Comparison of ENCODE assay signal across 1 cellular context in the genomic region with DNA sequence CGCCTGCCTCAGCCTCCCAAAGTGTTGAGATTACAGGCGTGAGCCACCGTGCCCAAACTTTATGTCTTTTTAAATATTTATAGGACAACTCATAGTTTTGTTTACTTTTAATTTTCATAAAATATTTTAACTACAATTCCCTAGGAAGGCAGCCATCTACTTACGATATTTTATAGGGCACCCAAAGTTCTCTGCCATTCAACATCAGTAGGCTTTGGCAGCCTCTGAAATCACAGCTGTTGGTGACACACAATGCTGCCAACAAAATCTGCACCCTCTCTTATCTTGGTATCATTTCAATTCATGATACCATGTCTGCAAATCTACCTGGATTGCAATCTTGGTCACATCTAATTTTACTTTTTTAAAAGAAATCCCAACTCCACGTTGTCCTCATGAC.
TF ChIP-seq lines count a peak whose summit lies in the region.

No MANE protein-coding gene starts in this region.

TF ChIP-seq in GM23338, 12 proteins besides CTCF, POLR2A, EP300 and RAD21 (continued from another document):
- TF ChIP-seq, protein P1, sequence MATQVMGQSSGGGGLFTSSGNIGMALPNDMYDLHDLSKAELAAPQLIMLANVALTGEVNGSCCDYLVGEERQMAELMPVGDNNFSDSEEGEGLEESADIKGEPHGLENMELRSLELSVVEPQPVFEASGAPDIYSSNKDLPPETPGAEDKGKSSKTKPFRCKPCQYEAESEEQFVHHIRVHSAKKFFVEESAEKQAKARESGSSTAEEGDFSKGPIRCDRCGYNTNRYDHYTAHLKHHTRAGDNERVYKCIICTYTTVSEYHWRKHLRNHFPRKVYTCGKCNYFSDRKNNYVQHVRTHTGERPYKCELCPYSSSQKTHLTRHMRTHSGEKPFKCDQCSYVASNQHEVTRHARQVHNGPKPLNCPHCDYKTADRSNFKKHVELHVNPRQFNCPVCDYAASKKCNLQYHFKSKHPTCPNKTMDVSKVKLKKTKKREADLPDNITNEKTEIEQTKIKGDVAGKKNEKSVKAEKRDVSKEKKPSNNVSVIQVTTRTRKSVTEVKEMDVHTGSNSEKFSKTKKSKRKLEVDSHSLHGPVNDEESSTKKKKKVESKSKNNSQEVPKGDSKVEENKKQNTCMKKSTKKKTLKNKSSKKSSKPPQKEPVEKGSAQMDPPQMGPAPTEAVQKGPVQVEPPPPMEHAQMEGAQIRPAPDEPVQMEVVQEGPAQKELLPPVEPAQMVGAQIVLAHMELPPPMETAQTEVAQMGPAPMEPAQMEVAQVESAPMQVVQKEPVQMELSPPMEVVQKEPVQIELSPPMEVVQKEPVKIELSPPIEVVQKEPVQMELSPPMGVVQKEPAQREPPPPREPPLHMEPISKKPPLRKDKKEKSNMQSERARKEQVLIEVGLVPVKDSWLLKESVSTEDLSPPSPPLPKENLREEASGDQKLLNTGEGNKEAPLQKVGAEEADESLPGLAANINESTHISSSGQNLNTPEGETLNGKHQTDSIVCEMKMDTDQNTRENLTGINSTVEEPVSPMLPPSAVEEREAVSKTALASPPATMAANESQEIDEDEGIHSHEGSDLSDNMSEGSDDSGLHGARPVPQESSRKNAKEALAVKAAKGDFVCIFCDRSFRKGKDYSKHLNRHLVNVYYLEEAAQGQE (IDR thresholded peaks at IDR 0.05; ENCODE audit: unreplicated experiment) = no peak
- TF ChIP-seq EZH2 (IDR thresholded peaks at IDR 0.05; ENCODE audit: low read depth, unreplicated experiment) (no peak), ZNF114 (CRISPR knock-in tag; IDR thresholded peaks at IDR 0.05) (no peak), STAT1 (IDR thresholded peaks at IDR 0.05; ENCODE audit: unreplicated experiment) (no peak), NANOG (IDR thresholded peaks at IDR 0.05; ENCODE audit: borderline replicate concordance) (no peak), CREB1 (CRISPR knock-in tag; IDR thresholded peaks at IDR 0.05; ENCODE audit: low read depth) (no peak), EZH2phosphoT487 (IDR thresholded peaks at IDR 0.05; ENCODE audit: unreplicated experiment) (no peak), ZNF331 (CRISPR knock-in tag; IDR thresholded peaks at IDR 0.05; ENCODE audit: low read depth) (no peak), POLR2AphosphoS5 (IDR thresholded peaks at IDR 0.05; ENCODE audit: low read depth) (no peak)
- TF ChIP-seq, protein P2, sequence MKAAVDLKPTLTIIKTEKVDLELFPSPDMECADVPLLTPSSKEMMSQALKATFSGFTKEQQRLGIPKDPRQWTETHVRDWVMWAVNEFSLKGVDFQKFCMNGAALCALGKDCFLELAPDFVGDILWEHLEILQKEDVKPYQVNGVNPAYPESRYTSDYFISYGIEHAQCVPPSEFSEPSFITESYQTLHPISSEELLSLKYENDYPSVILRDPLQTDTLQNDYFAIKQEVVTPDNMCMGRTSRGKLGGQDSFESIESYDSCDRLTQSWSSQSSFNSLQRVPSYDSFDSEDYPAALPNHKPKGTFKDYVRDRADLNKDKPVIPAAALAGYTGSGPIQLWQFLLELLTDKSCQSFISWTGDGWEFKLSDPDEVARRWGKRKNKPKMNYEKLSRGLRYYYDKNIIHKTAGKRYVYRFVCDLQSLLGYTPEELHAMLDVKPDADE (IDR thresholded peaks at IDR 0.05) = no peak
- TF ChIP-seq, protein P3, sequence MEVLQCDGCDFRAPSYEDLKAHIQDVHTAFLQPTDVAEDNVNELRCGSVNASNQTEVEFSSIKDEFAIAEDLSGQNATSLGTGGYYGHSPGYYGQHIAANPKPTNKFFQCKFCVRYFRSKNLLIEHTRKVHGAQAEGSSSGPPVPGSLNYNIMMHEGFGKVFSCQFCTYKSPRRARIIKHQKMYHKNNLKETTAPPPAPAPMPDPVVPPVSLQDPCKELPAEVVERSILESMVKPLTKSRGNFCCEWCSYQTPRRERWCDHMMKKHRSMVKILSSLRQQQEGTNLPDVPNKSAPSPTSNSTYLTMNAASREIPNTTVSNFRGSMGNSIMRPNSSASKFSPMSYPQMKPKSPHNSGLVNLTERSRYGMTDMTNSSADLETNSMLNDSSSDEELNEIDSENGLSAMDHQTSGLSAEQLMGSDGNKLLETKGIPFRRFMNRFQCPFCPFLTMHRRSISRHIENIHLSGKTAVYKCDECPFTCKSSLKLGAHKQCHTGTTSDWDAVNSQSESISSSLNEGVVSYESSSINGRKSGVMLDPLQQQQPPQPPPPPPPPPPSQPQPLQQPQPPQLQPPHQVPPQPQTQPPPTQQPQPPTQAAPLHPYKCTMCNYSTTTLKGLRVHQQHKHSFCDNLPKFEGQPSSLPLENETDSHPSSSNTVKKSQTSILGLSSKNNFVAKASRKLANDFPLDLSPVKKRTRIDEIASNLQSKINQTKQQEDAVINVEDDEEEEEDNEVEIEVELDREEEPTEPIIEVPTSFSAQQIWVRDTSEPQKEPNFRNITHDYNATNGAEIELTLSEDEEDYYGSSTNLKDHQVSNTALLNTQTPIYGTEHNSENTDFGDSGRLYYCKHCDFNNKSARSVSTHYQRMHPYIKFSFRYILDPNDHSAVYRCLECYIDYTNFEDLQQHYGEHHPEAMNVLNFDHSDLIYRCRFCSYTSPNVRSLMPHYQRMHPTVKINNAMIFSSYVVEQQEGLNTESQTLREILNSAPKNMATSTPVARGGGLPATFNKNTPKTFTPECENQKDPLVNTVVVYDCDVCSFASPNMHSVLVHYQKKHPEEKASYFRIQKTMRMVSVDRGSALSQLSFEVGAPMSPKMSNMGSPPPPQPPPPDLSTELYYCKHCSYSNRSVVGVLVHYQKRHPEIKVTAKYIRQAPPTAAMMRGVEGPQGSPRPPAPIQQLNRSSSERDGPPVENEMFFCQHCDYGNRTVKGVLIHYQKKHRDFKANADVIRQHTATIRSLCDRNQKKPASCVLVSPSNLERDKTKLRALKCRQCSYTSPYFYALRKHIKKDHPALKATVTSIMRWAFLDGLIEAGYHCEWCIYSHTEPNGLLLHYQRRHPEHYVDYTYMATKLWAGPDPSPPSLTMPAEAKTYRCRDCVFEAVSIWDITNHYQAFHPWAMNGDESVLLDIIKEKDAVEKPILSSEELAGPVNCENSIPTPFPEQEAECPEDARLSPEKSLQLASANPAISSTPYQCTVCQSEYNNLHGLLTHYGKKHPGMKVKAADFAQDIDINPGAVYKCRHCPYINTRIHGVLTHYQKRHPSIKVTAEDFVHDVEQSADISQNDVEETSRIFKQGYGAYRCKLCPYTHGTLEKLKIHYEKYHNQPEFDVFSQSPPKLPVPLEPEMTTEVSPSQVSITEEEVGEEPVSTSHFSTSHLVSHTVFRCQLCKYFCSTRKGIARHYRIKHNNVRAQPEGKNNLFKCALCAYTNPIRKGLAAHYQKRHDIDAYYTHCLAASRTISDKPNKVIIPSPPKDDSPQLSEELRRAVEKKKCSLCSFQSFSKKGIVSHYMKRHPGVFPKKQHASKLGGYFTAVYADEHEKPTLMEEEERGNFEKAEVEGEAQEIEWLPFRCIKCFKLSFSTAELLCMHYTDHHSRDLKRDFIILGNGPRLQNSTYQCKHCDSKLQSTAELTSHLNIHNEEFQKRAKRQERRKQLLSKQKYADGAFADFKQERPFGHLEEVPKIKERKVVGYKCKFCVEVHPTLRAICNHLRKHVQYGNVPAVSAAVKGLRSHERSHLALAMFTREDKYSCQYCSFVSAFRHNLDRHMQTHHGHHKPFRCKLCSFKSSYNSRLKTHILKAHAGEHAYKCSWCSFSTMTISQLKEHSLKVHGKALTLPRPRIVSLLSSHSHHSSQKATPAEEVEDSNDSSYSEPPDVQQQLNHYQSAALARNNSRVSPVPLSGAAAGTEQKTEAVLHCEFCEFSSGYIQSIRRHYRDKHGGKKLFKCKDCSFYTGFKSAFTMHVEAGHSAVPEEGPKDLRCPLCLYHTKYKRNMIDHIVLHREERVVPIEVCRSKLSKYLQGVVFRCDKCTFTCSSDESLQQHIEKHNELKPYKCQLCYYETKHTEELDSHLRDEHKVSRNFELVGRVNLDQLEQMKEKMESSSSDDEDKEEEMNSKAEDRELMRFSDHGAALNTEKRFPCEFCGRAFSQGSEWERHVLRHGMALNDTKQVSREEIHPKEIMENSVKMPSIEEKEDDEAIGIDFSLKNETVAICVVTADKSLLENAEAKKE (CRISPR knock-in tag; IDR thresholded peaks at IDR 0.05) = no peak
